14 cellular contexts compared by ENCODE assay signal in genomic region chr15:43067717-43068461, GRCh38. TPM values are rescaled to one million over a fixed set of nuclear protein-coding genes. Genes with fewer than 3 reads are reported as not detected.
DNase-seq lines count a peak whose midpoint lies in the region; ATAC-seq, FAIRE-seq and TF ChIP-seq lines count a peak whose summit lies in the region.
"Had no signal": no experiment of that assay in that cellular context is flagged by ENCODE, and none has a peak within 500 bp of the region (broad histone marks: within the 10 kb centered on the region; RNA-seq: fewer than 3 reads in every experiment).

No MANE protein-coding gene starts in this region.

- H3K36me3 Mint-ChIP-seq in activated CD8-positive, alpha-beta T cell treated with anti-CD3 and anti-CD28 coated beads for 36 hours (ENCODE audit: low read depth), result peaks cover 34% of the 10 kb centered on the region

- H3K27ac Mint-ChIP-seq in activated CD8-positive, alpha-beta T cell treated with anti-CD3 and anti-CD28 coated beads for 36 hours, result no peak overlapping the region
- H3K27ac Mint-ChIP-seq: T-cell had no signal

- no peak for TF ChIP-seq EP300 in stomach (IDR thresholded peaks at IDR 0.05)

- TF ChIP-seq POLR2A in stomach (IDR thresholded peaks at IDR 0.05) (no peak), spleen (IDR thresholded peaks at IDR 0.05) (no peak)

- no peak overlapping the region for H3K4me3 Mint-ChIP-seq in activated CD8-positive, alpha-beta T cell treated with anti-CD3 and anti-CD28 coated beads for 36 hours
- H3K4me3 Mint-ChIP-seq: T-cell had no signal

- 87 to 90% (median 89%) methylated on average over 8 of the region's 8 CpGs for WGBS in stomach, 5 donors
- WGBS in spleen, 5 donors, result 83 to 90% (median 86%) methylated on average over 8 of the region's 8 CpGs
- 79 to 97% (median 88%) methylated on average over 8 of the region's 8 CpGs for WGBS in small intestine, 3 donors

- in situ Hi-C loops in GM13976 (cut with MboI; ENCODE audit: low sequenced_read_pairs, unreplicated experiment), result no loop called here

- no peaks in the 10 kb centered on the region for H3K4me1 Mint-ChIP-seq in activated CD8-positive, alpha-beta T cell treated with anti-CD3 and anti-CD28 coated beads for 36 hours (ENCODE audit: low read depth)
- H3K4me1 Mint-ChIP-seq: T-cell had no signal

- no peaks in the 10 kb centered on the region for H3K9me3 Mint-ChIP-seq in activated CD8-positive, alpha-beta T cell treated with anti-CD3 and anti-CD28 coated beads for 36 hours
- H3K9me3 Mint-ChIP-seq: T-cell had no signal

- H3K4me3 ChIP-seq in stomach, result no peak overlapping the region
- H3K4me3 ChIP-seq in spleen, result no peak overlapping the region
- no peak overlapping the region for H3K4me3 ChIP-seq in small intestine (ENCODE audit: low read depth in 1 of 2, low read length in 2 of 2)

- H3K9me3 ChIP-seq in stomach (no peaks in the 10 kb centered on the region), spleen (no peaks in the 10 kb centered on the region), small intestine (ENCODE audit: control insufficient read depth, low read depth) (no peaks in the 10 kb centered on the region)

- H3K27ac ChIP-seq in stomach (no peak overlapping the region), spleen (no peak overlapping the region), small intestine (ENCODE audit: low read depth in 1 of 2, low read length in 1 of 2) (no peak overlapping the region)

- POLR2A ChIA-PET in activated CD8-positive, alpha-beta T cell treated with anti-CD3 and anti-CD28 coated beads for 36 hours (lab: Charles Lee), result no interaction called here

- TF ChIP-seq CTCF in GM13976 (IDR thresholded peaks at IDR 0.05; ENCODE audit: borderline replicate concordance, control extremely low read depth, extremely low read depth, insufficient read depth, missing control alignments), result no peak
- TF ChIP-seq CTCF in activated CD8-positive, alpha-beta T cell treated with anti-CD3 and anti-CD28 coated beads for 36 hours (IDR thresholded peaks at IDR 0.05), result no peak
- no peak for TF ChIP-seq CTCF in stomach (IDR thresholded peaks at IDR 0.05)
- no peak for TF ChIP-seq CTCF in spleen (IDR thresholded peaks at IDR 0.05 in 8 of 11, conservative IDR thresholded peaks at IDR 0.05 in 3 of 11)

- no peak for FAIRE-seq in small intestine (lab: Jason Lieb, UNC)

- H3K27me3 ChIP-seq in stomach, result no peaks in the 10 kb centered on the region
- H3K27me3 ChIP-seq in spleen (replicated peaks in 1 of 7), result no peaks in the 10 kb centered on the region
- H3K27me3 ChIP-seq in small intestine (ENCODE audit: control insufficient read depth in 2 of 2, insufficient read depth in 2 of 2, low read length in 2 of 2), result no peaks in the 10 kb centered on the region

- H3K36me3 ChIP-seq in stomach (peaks cover 14 to 97% (median 82%) of the 10 kb centered on the region in 4 donors), spleen (peaks cover 0 to 100% (median 58%) of the 10 kb centered on the region in 6 donors), small intestine (ENCODE audit: control insufficient read depth in 2 of 2, insufficient read depth in 2 of 2, low read length in 2 of 2) (peaks cover 9 to 21% of the 10 kb centered on the region in 2 donors)

- H3K4me1 ChIP-seq in stomach (no peaks in the 10 kb centered on the region), spleen (no peaks in the 10 kb centered on the region), small intestine (ENCODE audit: control insufficient read depth in 2 of 2, insufficient read depth in 1 of 2, low read depth in 1 of 2, low read length in 1 of 2) (no peaks in the 10 kb centered on the region)

- intact Hi-C loops in activated CD8-positive, alpha-beta T cell treated with anti-CD3 and anti-CD28 coated beads for 36 hours (cut with micrococcal nuclease), result no loop called here
- intact Hi-C loops in stomach (cut with DNase I; ENCODE audit: low total_unique reads), result no loop called here
- intact Hi-C loops in spleen (cut with DNase I; ENCODE audit: low total_unique reads), result no loop called here

- H3K27me3 Mint-ChIP-seq in activated CD8-positive, alpha-beta T cell treated with anti-CD3 and anti-CD28 coated beads for 36 hours, result no peaks in the 10 kb centered on the region
- H3K27me3 Mint-ChIP-seq: T-cell had no signal

- CTCF ChIA-PET in activated CD8-positive, alpha-beta T cell treated with anti-CD3 and anti-CD28 coated beads for 36 hours (lab: Charles Lee), result no interaction called here

- DNase-seq in COLO829 (ENCODE audit: low spot score) (peak; percentile 81), GM13976 (ENCODE audit: low spot score) (peak; percentile 26), globus pallidus (ENCODE audit: low spot score) (peak; percentile 43), stomach (no peak), spleen (no peak), small intestine (no peak), NCI-H748 (lab: John Stamatoyannopoulos, UW; ENCODE audit: unreplicated experiment) (no peak)
- peak; percentile 31 for DNase-seq in activated CD8-positive, alpha-beta T cell treated with anti-CD3 and anti-CD28 coated beads for 36 hours
- DNase-seq: activated CD8-positive, alpha-beta memory T cell treated with anti-CD3 and anti-CD28 coated beads, Interleukin-2, amount 50 U/mL, for 4 hours; dermis blood vessel endothelial cell; DMS79; MM.1S; NCI-H69; T-cell had no signal

- ATAC-seq in activated CD8-positive, alpha-beta T cell treated with anti-CD3 and anti-CD28 coated beads for 36 hours, result peak; percentile 71
- ATAC-seq: T-cell had no signal

RNA-seq across cellular contexts. Expression of gene UBR1, which starts 37.9 kb away (rescaled TPM):
- 10 to 100 TPM; 27.3 to 29.2 TPM for total RNA-seq in activated CD8-positive, alpha-beta T cell treated with anti-CD3 and anti-CD28 coated beads for 36 hours
- total RNA-seq in stomach (100 to 1,000 TPM in 1 of 5 donors, 10 to 100 TPM in 3, 1 to 10 TPM in 1; 6.7 to 124 (median 25.4) TPM), spleen (10 to 100 TPM; 35.3 to 69.2 (median 45.9) TPM)
- polyA plus RNA-seq in stomach (1 to 10 TPM; 3.1 to 6.0 (median 3.6) TPM), spleen (1 to 10 TPM; 4.3 to 5.9 (median 4.7) TPM), small intestine (1 to 10 TPM; 4.3 to 7.4 (median 5.4) TPM)

Comparison
In these comparisons a context has a peak if more than half of its experiments do, and no peak if none do; other contexts are left out.
1. DNase-seq: peak in COLO829 (single experiment), GM13976 (single experiment), activated CD8-positive, alpha-beta T cell treated with anti-CD3 and anti-CD28 coated beads for 36 hours (single experiment) and globus pallidus (single experiment); none in stomach (single experiment), spleen (single experiment), small intestine (single experiment) and NCI-H748 (single experiment).